1 cellular context compared by ENCODE assay signal in genomic region chr1:44511769-44512168, GRCh38.
TF ChIP-seq lines count a peak whose summit lies in the region.

No MANE protein-coding gene starts in this region.

TF ChIP-seq in GM23338, 12 proteins besides CTCF, POLR2A, EP300 and RAD21 (continued from another document):
- TF ChIP-seq, protein P1, sequence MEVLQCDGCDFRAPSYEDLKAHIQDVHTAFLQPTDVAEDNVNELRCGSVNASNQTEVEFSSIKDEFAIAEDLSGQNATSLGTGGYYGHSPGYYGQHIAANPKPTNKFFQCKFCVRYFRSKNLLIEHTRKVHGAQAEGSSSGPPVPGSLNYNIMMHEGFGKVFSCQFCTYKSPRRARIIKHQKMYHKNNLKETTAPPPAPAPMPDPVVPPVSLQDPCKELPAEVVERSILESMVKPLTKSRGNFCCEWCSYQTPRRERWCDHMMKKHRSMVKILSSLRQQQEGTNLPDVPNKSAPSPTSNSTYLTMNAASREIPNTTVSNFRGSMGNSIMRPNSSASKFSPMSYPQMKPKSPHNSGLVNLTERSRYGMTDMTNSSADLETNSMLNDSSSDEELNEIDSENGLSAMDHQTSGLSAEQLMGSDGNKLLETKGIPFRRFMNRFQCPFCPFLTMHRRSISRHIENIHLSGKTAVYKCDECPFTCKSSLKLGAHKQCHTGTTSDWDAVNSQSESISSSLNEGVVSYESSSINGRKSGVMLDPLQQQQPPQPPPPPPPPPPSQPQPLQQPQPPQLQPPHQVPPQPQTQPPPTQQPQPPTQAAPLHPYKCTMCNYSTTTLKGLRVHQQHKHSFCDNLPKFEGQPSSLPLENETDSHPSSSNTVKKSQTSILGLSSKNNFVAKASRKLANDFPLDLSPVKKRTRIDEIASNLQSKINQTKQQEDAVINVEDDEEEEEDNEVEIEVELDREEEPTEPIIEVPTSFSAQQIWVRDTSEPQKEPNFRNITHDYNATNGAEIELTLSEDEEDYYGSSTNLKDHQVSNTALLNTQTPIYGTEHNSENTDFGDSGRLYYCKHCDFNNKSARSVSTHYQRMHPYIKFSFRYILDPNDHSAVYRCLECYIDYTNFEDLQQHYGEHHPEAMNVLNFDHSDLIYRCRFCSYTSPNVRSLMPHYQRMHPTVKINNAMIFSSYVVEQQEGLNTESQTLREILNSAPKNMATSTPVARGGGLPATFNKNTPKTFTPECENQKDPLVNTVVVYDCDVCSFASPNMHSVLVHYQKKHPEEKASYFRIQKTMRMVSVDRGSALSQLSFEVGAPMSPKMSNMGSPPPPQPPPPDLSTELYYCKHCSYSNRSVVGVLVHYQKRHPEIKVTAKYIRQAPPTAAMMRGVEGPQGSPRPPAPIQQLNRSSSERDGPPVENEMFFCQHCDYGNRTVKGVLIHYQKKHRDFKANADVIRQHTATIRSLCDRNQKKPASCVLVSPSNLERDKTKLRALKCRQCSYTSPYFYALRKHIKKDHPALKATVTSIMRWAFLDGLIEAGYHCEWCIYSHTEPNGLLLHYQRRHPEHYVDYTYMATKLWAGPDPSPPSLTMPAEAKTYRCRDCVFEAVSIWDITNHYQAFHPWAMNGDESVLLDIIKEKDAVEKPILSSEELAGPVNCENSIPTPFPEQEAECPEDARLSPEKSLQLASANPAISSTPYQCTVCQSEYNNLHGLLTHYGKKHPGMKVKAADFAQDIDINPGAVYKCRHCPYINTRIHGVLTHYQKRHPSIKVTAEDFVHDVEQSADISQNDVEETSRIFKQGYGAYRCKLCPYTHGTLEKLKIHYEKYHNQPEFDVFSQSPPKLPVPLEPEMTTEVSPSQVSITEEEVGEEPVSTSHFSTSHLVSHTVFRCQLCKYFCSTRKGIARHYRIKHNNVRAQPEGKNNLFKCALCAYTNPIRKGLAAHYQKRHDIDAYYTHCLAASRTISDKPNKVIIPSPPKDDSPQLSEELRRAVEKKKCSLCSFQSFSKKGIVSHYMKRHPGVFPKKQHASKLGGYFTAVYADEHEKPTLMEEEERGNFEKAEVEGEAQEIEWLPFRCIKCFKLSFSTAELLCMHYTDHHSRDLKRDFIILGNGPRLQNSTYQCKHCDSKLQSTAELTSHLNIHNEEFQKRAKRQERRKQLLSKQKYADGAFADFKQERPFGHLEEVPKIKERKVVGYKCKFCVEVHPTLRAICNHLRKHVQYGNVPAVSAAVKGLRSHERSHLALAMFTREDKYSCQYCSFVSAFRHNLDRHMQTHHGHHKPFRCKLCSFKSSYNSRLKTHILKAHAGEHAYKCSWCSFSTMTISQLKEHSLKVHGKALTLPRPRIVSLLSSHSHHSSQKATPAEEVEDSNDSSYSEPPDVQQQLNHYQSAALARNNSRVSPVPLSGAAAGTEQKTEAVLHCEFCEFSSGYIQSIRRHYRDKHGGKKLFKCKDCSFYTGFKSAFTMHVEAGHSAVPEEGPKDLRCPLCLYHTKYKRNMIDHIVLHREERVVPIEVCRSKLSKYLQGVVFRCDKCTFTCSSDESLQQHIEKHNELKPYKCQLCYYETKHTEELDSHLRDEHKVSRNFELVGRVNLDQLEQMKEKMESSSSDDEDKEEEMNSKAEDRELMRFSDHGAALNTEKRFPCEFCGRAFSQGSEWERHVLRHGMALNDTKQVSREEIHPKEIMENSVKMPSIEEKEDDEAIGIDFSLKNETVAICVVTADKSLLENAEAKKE (CRISPR knock-in tag; IDR thresholded peaks at IDR 0.05) = no peak
- no peak for TF ChIP-seq REST (IDR thresholded peaks at IDR 0.05; ENCODE audit: unreplicated experiment)
TF ChIP-seq in GM23338: peak in this region for 0.
